Comparison of ENCODE assay signal across 8 cellular contexts in genomic region chr6:85678000-85678601, GRCh38. TPM values are rescaled to one million over a fixed set of nuclear protein-coding genes. Genes with fewer than 3 reads are reported as not detected.
DNase-seq lines count a peak whose midpoint lies in the region; ATAC-seq lines count a peak whose summit lies in the region.

No MANE protein-coding gene starts in this region.

- H3K9ac ChIP-seq in skeletal muscle satellite cell (ENCODE audit: low read depth, low read length), result peak overlapping the region; percentile 99

- CTCF ChIA-PET in activated CD4-positive, alpha-beta T cell treated with anti-CD3 and anti-CD28 coated beads for 36 hours (lab: Charles Lee), result interaction anchor here (0.7 to 2.1 kb wide), 7 partner anchors 8 to 85 kb away, joined by 4 to 9 read pairs (median 6); partner anchors contain the start of genes SNX14 and SYNCRIP
- CTCF ChIA-PET in activated CD4-positive, alpha-beta memory T cell treated with anti-CD3 and anti-CD28 coated beads, Interleukin-2, amount 10 ng/mL, durations not matched to agents 7 days and 5 days (lab: Charles Lee), result interaction anchor here (0.6 to 5.1 kb wide), 9 partner anchors 8 to 323 kb away, joined by 3 to 116 read pairs (median 3); partner anchors contain the start of genes SNX14 and SYNCRIP

- peak overlapping the region; percentile 88 for H3K4me2 ChIP-seq in skeletal muscle satellite cell (ENCODE audit: low read length)

- no peak for DNase-seq in activated CD4-positive, alpha-beta T cell treated with anti-CD3 and anti-CD28 coated beads for 36 hours
- no peak for DNase-seq in activated CD4-positive, alpha-beta T cell treated with anti-CD3 and anti-CD28 coated beads for 1 hour
- DNase-seq in activated CD4-positive, alpha-beta memory T cell treated with anti-CD3 and anti-CD28 coated beads, Interleukin-2, amount 10 ng/mL, durations not matched to agents 7 days and 5 days, result no peak
- DNase-seq in left ventricle myocardium superior (no peak), H4 (ENCODE audit: low spot score) (no peak), dedifferentiated amniotic fluid mesenchymal stem cell (ENCODE audit: extremely low spot score) (no peak), NCI-H187 (lab: John Stamatoyannopoulos, UW) (no peak)

- H3K4me1 Mint-ChIP-seq in activated CD4-positive, alpha-beta T cell treated with anti-CD3 and anti-CD28 coated beads for 36 hours, result peaks cover 40% of the 10 kb centered on the region
- peaks cover 59% of the 10 kb centered on the region for H3K4me1 Mint-ChIP-seq in activated CD4-positive, alpha-beta memory T cell treated with anti-CD3 and anti-CD28 coated beads, Interleukin-2, amount 10 ng/mL, durations not matched to agents 7 days and 5 days

- H3K27ac Mint-ChIP-seq in activated CD4-positive, alpha-beta T cell treated with anti-CD3 and anti-CD28 coated beads for 36 hours, result peak overlapping the region; percentile 93
- peak overlapping the region; percentile 92 for H3K27ac Mint-ChIP-seq in activated CD4-positive, alpha-beta memory T cell treated with anti-CD3 and anti-CD28 coated beads, Interleukin-2, amount 10 ng/mL, durations not matched to agents 7 days and 5 days

- no peaks in the 10 kb centered on the region for H3K9me3 ChIP-seq in skeletal muscle satellite cell (replicated peaks; ENCODE audit: low read length)

- peak overlapping the region; percentile 90 for H3K4me3 Mint-ChIP-seq in activated CD4-positive, alpha-beta T cell treated with anti-CD3 and anti-CD28 coated beads for 36 hours
- H3K4me3 Mint-ChIP-seq in activated CD4-positive, alpha-beta memory T cell treated with anti-CD3 and anti-CD28 coated beads, Interleukin-2, amount 10 ng/mL, durations not matched to agents 7 days and 5 days, result peak overlapping the region; percentile 89

- intact Hi-C loops in activated CD4-positive, alpha-beta T cell treated with anti-CD3 and anti-CD28 coated beads for 36 hours (cut with DNase I, micrococcal nuclease), result loop anchor here (1.0 to 10.0 kb wide), 7 partner anchors 8 to 1823 kb away; partner anchors contain the start of genes CYB5R4 (in 1 of the 2), RIPPLY2 (in 1 of the 2) and SNX14 (in 1 of the 2)
- intact Hi-C loops in left ventricle myocardium superior (cut with micrococcal nuclease), result loop anchor here (5.0 kb wide), 1 partner anchor 36 kb away; the partner anchor contains the start of gene SYNCRIP

- H3K27me3 Mint-ChIP-seq in activated CD4-positive, alpha-beta T cell treated with anti-CD3 and anti-CD28 coated beads for 36 hours, result no peaks in the 10 kb centered on the region
- H3K27me3 Mint-ChIP-seq in activated CD4-positive, alpha-beta memory T cell treated with anti-CD3 and anti-CD28 coated beads, Interleukin-2, amount 10 ng/mL, durations not matched to agents 7 days and 5 days, result no peaks in the 10 kb centered on the region

- ATAC-seq in activated CD4-positive, alpha-beta T cell treated with anti-CD3 and anti-CD28 coated beads for 36 hours, result no peak
- peak; percentile 48 for ATAC-seq in left ventricle myocardium superior

- POLR2A ChIA-PET in activated CD4-positive, alpha-beta T cell treated with anti-CD3 and anti-CD28 coated beads for 36 hours (lab: Charles Lee), result interaction anchor here (0.7 to 5.4 kb wide), 5 partner anchors 8 to 157 kb away, joined by 3 to 265 read pairs (median 18); partner anchors contain the start of genes SNX14 and SYNCRIP
- POLR2A ChIA-PET in activated CD4-positive, alpha-beta memory T cell treated with anti-CD3 and anti-CD28 coated beads, Interleukin-2, amount 10 ng/mL, durations not matched to agents 7 days and 5 days (lab: Charles Lee), result interaction anchor here (0.7 to 10.9 kb wide), 44 partner anchors 8 to 1913 kb away, joined by 3 to 1187 read pairs (median 5); partner anchors contain the start of genes NT5E, SNX14, SYNCRIP and ZNF292

- peaks cover 25% of the 10 kb centered on the region for H3K4me1 ChIP-seq in skeletal muscle satellite cell (ENCODE audit: control insufficient read depth, insufficient read depth, low read length)

- H3K36me3 Mint-ChIP-seq in activated CD4-positive, alpha-beta T cell treated with anti-CD3 and anti-CD28 coated beads for 36 hours (ENCODE audit: low read depth), result peaks cover 64% of the 10 kb centered on the region
- H3K36me3 Mint-ChIP-seq in activated CD4-positive, alpha-beta memory T cell treated with anti-CD3 and anti-CD28 coated beads, Interleukin-2, amount 10 ng/mL, durations not matched to agents 7 days and 5 days (ENCODE audit: low read depth), result peaks cover 64% of the 10 kb centered on the region

- H3K36me3 ChIP-seq in skeletal muscle satellite cell (ENCODE audit: insufficient read depth, low read length), result peaks cover 40% of the 10 kb centered on the region

- no peaks in the 10 kb centered on the region for H3K27me3 ChIP-seq in skeletal muscle satellite cell (ENCODE audit: control insufficient read depth, insufficient read depth, low read length)

- H3K9me3 Mint-ChIP-seq in activated CD4-positive, alpha-beta T cell treated with anti-CD3 and anti-CD28 coated beads for 36 hours (ENCODE audit: low read depth), result peaks cover 5% of the 10 kb centered on the region
- H3K9me3 Mint-ChIP-seq in activated CD4-positive, alpha-beta memory T cell treated with anti-CD3 and anti-CD28 coated beads, Interleukin-2, amount 10 ng/mL, durations not matched to agents 7 days and 5 days, result peaks cover 6% of the 10 kb centered on the region

- H3K4me3 ChIP-seq in skeletal muscle satellite cell (ENCODE audit: low read length), result peak overlapping the region; percentile 95

RNA-seq across cellular contexts. Expression of gene SYNCRIP, which starts 35.4 kb away (rescaled TPM):
- total RNA-seq in activated CD4-positive, alpha-beta T cell treated with anti-CD3 and anti-CD28 coated beads for 36 hours, result 100 to 1,000 TPM; 156 to 191 TPM
- 100 to 1,000 TPM in 1 of 2 experiments, 10 to 100 TPM in 1; 100.0 to 101 TPM for total RNA-seq in activated CD4-positive, alpha-beta memory T cell treated with anti-CD3 and anti-CD28 coated beads, Interleukin-2, amount 10 ng/mL, durations not matched to agents 7 days and 5 days
- total RNA-seq in left ventricle myocardium superior, result 62.2 TPM
- 68.8 and 76.6 TPM in 2 replicates for total RNA-seq in skeletal muscle satellite cell (2012; rRNA removed)
- total RNA-seq in H4 (2014; rRNA removed; shearing (Covaris generic)), result 43.6 and 57.2 TPM in 2 replicates
